20 cellular contexts compared by ENCODE assay signal in genomic region chr3:33420966-33421365, GRCh38. TPM values are rescaled to one million over a fixed set of nuclear protein-coding genes. Genes with fewer than 3 reads are reported as not detected.
DNase-seq lines count a peak whose midpoint lies in the region; ATAC-seq and TF ChIP-seq lines count a peak whose summit lies in the region.
"Had no signal": no experiment of that assay in that cellular context is flagged by ENCODE, and none has a peak within 500 bp of the region (broad histone marks: within the 10 kb centered on the region; RNA-seq: fewer than 3 reads in every experiment).

No MANE protein-coding gene starts in this region.

- peaks cover 46% of the 10 kb centered on the region for H3K36me3 Mint-ChIP-seq in activated CD8-positive, alpha-beta T cell treated with anti-CD3 and anti-CD28 coated beads for 36 hours (ENCODE audit: low read depth)
- peaks cover 66% of the 10 kb centered on the region for H3K36me3 Mint-ChIP-seq in activated CD8-positive, alpha-beta T cell treated with anti-CD3 and anti-CD28 coated beads, Interleukin-2, amount 10 ng/mL, durations not matched to agents 7 days and 5 days (ENCODE audit: low read depth)
- H3K36me3 Mint-ChIP-seq in chondrocyte (ENCODE audit: low read depth) (peaks cover 23% of the 10 kb centered on the region), naive B cell (peaks cover 11 to 15% of the 10 kb centered on the region in 2 donors)

- no peak for DNase-seq in activated CD8-positive, alpha-beta T cell treated with anti-CD3 and anti-CD28 coated beads for 36 hours
- DNase-seq in activated CD8-positive, alpha-beta T cell treated with anti-CD3 and anti-CD28 coated beads, Interleukin-2, amount 10 ng/mL, durations not matched to agents 7 days and 5 days = no peak
- DNase-seq in RKO (ENCODE audit: low spot score) = peak; percentile 35
- DNase-seq in chondrocyte (ENCODE audit: low spot score) = no peak
- no peak for DNase-seq in naive B cell
- DNase-seq in ovary = no peak
- DNase-seq in Karpas-422 = no peak
- DNase-seq: activated CD4-positive, alpha-beta T cell treated with anti-CD3 and anti-CD28 coated beads, Interleukin-2, amount 50 U/mL, for 1 hour; activated gamma-delta T cell treated with Interleukin-2 at 50 U/mL for 16 hours; C1 segment of cervical spinal cord; GDM1; GM23248; NCI-H1092; NCI-H1930; NCI-H510A; stimulated activated CD4-positive, alpha-beta T cell treated with anti-CD3 and anti-CD28 coated beads, Interleukin-15, amount 100 ng/mL, for 24 hours had no signal

- H3K4me1 Mint-ChIP-seq in activated CD8-positive, alpha-beta T cell treated with anti-CD3 and anti-CD28 coated beads for 36 hours (ENCODE audit: low read depth) = peaks cover 24% of the 10 kb centered on the region
- peaks cover 13% of the 10 kb centered on the region for H3K4me1 Mint-ChIP-seq in activated CD8-positive, alpha-beta T cell treated with anti-CD3 and anti-CD28 coated beads, Interleukin-2, amount 10 ng/mL, durations not matched to agents 7 days and 5 days (ENCODE audit: low read depth)
- H3K4me1 Mint-ChIP-seq in chondrocyte (ENCODE audit: low read depth) (peaks cover 34% of the 10 kb centered on the region), naive B cell (peaks cover 13 to 26% (median 20%) of the 10 kb centered on the region in 3 donors)

- no peak overlapping the region for H3K4me3 Mint-ChIP-seq in activated CD8-positive, alpha-beta T cell treated with anti-CD3 and anti-CD28 coated beads for 36 hours
- H3K4me3 Mint-ChIP-seq in activated CD8-positive, alpha-beta T cell treated with anti-CD3 and anti-CD28 coated beads, Interleukin-2, amount 10 ng/mL, durations not matched to agents 7 days and 5 days = no peak overlapping the region
- H3K4me3 Mint-ChIP-seq in chondrocyte (ENCODE audit: unreplicated experiment) (no peak overlapping the region), naive B cell (no peak overlapping the region)
- H3K4me3 Mint-ChIP-seq: memory B cell had no signal

- no peaks in the 10 kb centered on the region for H3K27me3 Mint-ChIP-seq in activated CD8-positive, alpha-beta T cell treated with anti-CD3 and anti-CD28 coated beads for 36 hours
- H3K27me3 Mint-ChIP-seq in activated CD8-positive, alpha-beta T cell treated with anti-CD3 and anti-CD28 coated beads, Interleukin-2, amount 10 ng/mL, durations not matched to agents 7 days and 5 days (ENCODE audit: low read depth) = no peaks in the 10 kb centered on the region
- H3K27me3 Mint-ChIP-seq in chondrocyte (ENCODE audit: low read depth) (no peaks in the 10 kb centered on the region), naive B cell (no peaks in the 10 kb centered on the region)
- H3K27me3 Mint-ChIP-seq: memory B cell had no signal

- peaks cover 91% of the 10 kb centered on the region for H3K79me2 ChIP-seq in Karpas-422 (ENCODE audit: low read length)

- no peak overlapping the region for H3K9ac ChIP-seq in Karpas-422 (ENCODE audit: low read length)
- H3K9ac ChIP-seq: GM23248 had no signal

- H3K4me1 ChIP-seq in ovary (ENCODE audit: insufficient read depth) (no peaks in the 10 kb centered on the region), Karpas-422 (ENCODE audit: low read length) (no peaks in the 10 kb centered on the region)

- H3K9me3 ChIP-seq in ovary = no peaks in the 10 kb centered on the region
- no peaks in the 10 kb centered on the region for H3K9me3 ChIP-seq in Karpas-422 (ENCODE audit: low read length)
- H3K9me3 ChIP-seq: esophagus muscularis mucosa had no signal

- TF ChIP-seq CTCF in activated CD8-positive, alpha-beta T cell treated with anti-CD3 and anti-CD28 coated beads for 36 hours (IDR thresholded peaks at IDR 0.05) = no peak
- TF ChIP-seq CTCF in chondrocyte (IDR thresholded peaks at IDR 0.05) (peak; percentile 37), ovary (IDR thresholded peaks at IDR 0.05) (no peak)

- CTCF ChIA-PET in activated CD8-positive, alpha-beta T cell treated with anti-CD3 and anti-CD28 coated beads for 36 hours (lab: Charles Lee) = interaction anchor here (1.7 kb wide), 1 partner anchor 48 kb away, joined by 4 read pairs; no protein-coding TSS in a partner anchor
- CTCF ChIA-PET in activated CD8-positive, alpha-beta T cell treated with anti-CD3 and anti-CD28 coated beads, Interleukin-2, amount 10 ng/mL, durations not matched to agents 7 days and 5 days (lab: Charles Lee) = interaction anchor here (1.9 kb wide), 1 partner anchor 48 kb away, joined by 7 read pairs; no protein-coding TSS in a partner anchor

- no peak overlapping the region for H3K4me3 ChIP-seq in ovary
- no peak overlapping the region for H3K4me3 ChIP-seq in Karpas-422 (ENCODE audit: low read length)
- H3K4me3 ChIP-seq: esophagus muscularis mucosa, GM23248 had no signal

- H3K27ac ChIP-seq in ovary (no peak overlapping the region), Karpas-422 (ENCODE audit: low read length) (no peak overlapping the region)
- H3K27ac ChIP-seq: esophagus muscularis mucosa, GM23248 had no signal

- no peak for ATAC-seq in activated CD8-positive, alpha-beta T cell treated with anti-CD3 and anti-CD28 coated beads for 36 hours
- ATAC-seq in activated CD8-positive, alpha-beta T cell treated with anti-CD3 and anti-CD28 coated beads, Interleukin-2, amount 10 ng/mL, durations not matched to agents 7 days and 5 days = no peak
- ATAC-seq in naive B cell (ENCODE audit: low read depth in 2 of 2) = no peak
- ATAC-seq in GM18873 (IDR thresholded peaks at IDR 0.05; ENCODE audit: low FRiP score, unreplicated experiment) = no peak
- ATAC-seq: sciatic nerve had no signal

- no peaks in the 10 kb centered on the region for H3K9me3 Mint-ChIP-seq in activated CD8-positive, alpha-beta T cell treated with anti-CD3 and anti-CD28 coated beads for 36 hours
- H3K9me3 Mint-ChIP-seq in activated CD8-positive, alpha-beta T cell treated with anti-CD3 and anti-CD28 coated beads, Interleukin-2, amount 10 ng/mL, durations not matched to agents 7 days and 5 days (ENCODE audit: insufficient read depth) = peaks cover 3% of the 10 kb centered on the region
- no peaks in the 10 kb centered on the region for H3K9me3 Mint-ChIP-seq in chondrocyte (ENCODE audit: low read depth)
- H3K9me3 Mint-ChIP-seq in naive B cell = no peaks in the 10 kb centered on the region
- H3K9me3 Mint-ChIP-seq: memory B cell had no signal

- 100% methylated on average over 2 of the region's 2 CpGs for WGBS in ovary, 3 donors

- peaks cover 17% of the 10 kb centered on the region for H4K20me1 ChIP-seq in Karpas-422 (ENCODE audit: insufficient read depth, low read depth, low read length)

- H3K27me3 ChIP-seq in ovary (no peaks in the 10 kb centered on the region), Karpas-422 (ENCODE audit: low read length) (no peaks in the 10 kb centered on the region)
- H3K27me3 ChIP-seq: esophagus muscularis mucosa had no signal

- no peaks in the 10 kb centered on the region for H3K36me3 ChIP-seq in ovary
- peaks cover 62% of the 10 kb centered on the region for H3K36me3 ChIP-seq in Karpas-422 (ENCODE audit: insufficient read depth, low read length)

- TF ChIP-seq EP300 in ovary (IDR thresholded peaks at IDR 0.05) = no peak

- H2AFZ ChIP-seq in Karpas-422 (ENCODE audit: low read length) = no peak overlapping the region
- H2AFZ ChIP-seq: GM23248 had no signal

- H3K9me2 ChIP-seq in Karpas-422 (replicated peaks; ENCODE audit: insufficient read depth, low read length) = no peaks in the 10 kb centered on the region

- intact Hi-C loops in activated CD8-positive, alpha-beta T cell treated with anti-CD3 and anti-CD28 coated beads for 36 hours (cut with micrococcal nuclease) = no loop called here
- intact Hi-C loops in ovary (cut with DNase I) = no loop called here

- TF ChIP-seq POLR2A in ovary (IDR thresholded peaks at IDR 0.05) = no peak

- H3K27ac Mint-ChIP-seq in activated CD8-positive, alpha-beta T cell treated with anti-CD3 and anti-CD28 coated beads for 36 hours = peak overlapping the region; percentile 11
- H3K27ac Mint-ChIP-seq in activated CD8-positive, alpha-beta T cell treated with anti-CD3 and anti-CD28 coated beads, Interleukin-2, amount 10 ng/mL, durations not matched to agents 7 days and 5 days = no peak overlapping the region
- H3K27ac Mint-ChIP-seq in chondrocyte (ENCODE audit: unreplicated experiment) (no peak overlapping the region), naive B cell (peak overlapping the region in 4 of 6 donors; percentile 38 to 93 (median 62))

- H3K4me2 ChIP-seq in Karpas-422 (ENCODE audit: low read depth, low read length, poor library complexity, severe bottlenecking) = no peak overlapping the region

- POLR2A ChIA-PET in activated CD8-positive, alpha-beta T cell treated with anti-CD3 and anti-CD28 coated beads for 36 hours (lab: Charles Lee) = no interaction called here
- POLR2A ChIA-PET in activated CD8-positive, alpha-beta T cell treated with anti-CD3 and anti-CD28 coated beads, Interleukin-2, amount 10 ng/mL, durations not matched to agents 7 days and 5 days (lab: Charles Lee) = no interaction called here

RNA-seq across cellular contexts. Expression of gene UBP1, which starts 19.2 kb away (rescaled TPM):
- 10 to 100 TPM; 51.2 to 56.2 TPM for total RNA-seq in activated CD8-positive, alpha-beta T cell treated with anti-CD3 and anti-CD28 coated beads for 36 hours
- total RNA-seq in activated CD8-positive, alpha-beta T cell treated with anti-CD3 and anti-CD28 coated beads, Interleukin-2, amount 10 ng/mL, durations not matched to agents 7 days and 5 days = 10 to 100 TPM; 61.9 to 64.6 TPM
- total RNA-seq in chondrocyte (60.6 to 61.8 TPM (median 60.9 TPM) in 3 replicates), ovary (10 to 100 TPM; 37.9 to 58.6 (median 51.8) TPM)
- polyA plus RNA-seq in naive B cell (ENCODE audit: low read depth in 6 of 6) (10 to 100 TPM in 3 of 6 donors, 1 to 10 TPM in 3; 3.7 to 14.7 (median 9.2) TPM), ovary (10 to 100 TPM; 28.2 to 62.7 TPM)
- 86.8 and 95.7 TPM in 2 replicates for total RNA-seq in Karpas-422 (2014; rRNA removed; shearing (Covaris generic); ENCODE audit: low replicate concordance)

Comparison
In these comparisons a context has a peak if more than half of its experiments do, and no peak if none do; other contexts are left out.
1. H3K27ac Mint-ChIP-seq: peak in activated CD8-positive, alpha-beta T cell treated with anti-CD3 and anti-CD28 coated beads for 36 hours (single experiment) and naive B cell (4 of 6); none in activated CD8-positive, alpha-beta T cell treated with anti-CD3 and anti-CD28 coated beads, Interleukin-2, amount 10 ng/mL, durations not matched to agents 7 days and 5 days (single experiment) and chondrocyte (single experiment).